Comparison of ENCODE assay signal across 8 cellular contexts in genomic region chr16:28923652-28924398, GRCh38. TPM values are rescaled to one million over a fixed set of nuclear protein-coding genes. Genes with fewer than 3 reads are reported as not detected.
A peak's percentile ranks its signal among the peaks of the same experiment; 100 is the strongest.
DNase-seq lines count a peak whose midpoint lies in the region; ATAC-seq and TF ChIP-seq lines count a peak whose summit lies in the region.

No MANE protein-coding gene starts in this region.

- no peak for TF ChIP-seq CTCF in Loucy (conservative IDR thresholded peaks at IDR 0.05; ENCODE audit: low read length)
- no peak for TF ChIP-seq CTCF in brain (conservative IDR thresholded peaks at IDR 0.05)
- no peak for TF ChIP-seq CTCF in natural killer cell (IDR thresholded peaks at IDR 0.05)

- H3K4me3 ChIP-seq in Loucy (ENCODE audit: low read length, poor library complexity, severe bottlenecking): peak overlapping the region; percentile 79

- H3K9me3 ChIP-seq in Loucy (ENCODE audit: insufficient read depth, low read depth, low read length): no peaks in the 10 kb centered on the region

- H3K36me3 ChIP-seq in Loucy (ENCODE audit: insufficient read depth, low read length): peaks cover 6% of the 10 kb centered on the region; the same call in 1 of the 2 replicates

- no peaks in the 10 kb centered on the region for H3K9me2 ChIP-seq in Loucy (replicated peaks; ENCODE audit: low read depth, low read length)

- no peak overlapping the region for H2AFZ ChIP-seq in Loucy (ENCODE audit: low read length)

- peaks cover 7% of the 10 kb centered on the region; the same call in 1 of the 2 replicates for H3K79me2 ChIP-seq in Loucy (ENCODE audit: insufficient read depth, low read length)

- H3K4me1 Mint-ChIP-seq in brain: peaks cover 17% of the 10 kb centered on the region
- peaks cover 26 to 34% of the 10 kb centered on the region in 2 donors for H3K4me1 Mint-ChIP-seq in natural killer cell

- intact Hi-C loops in natural killer cell (cut with micrococcal nuclease): loop anchor here (2.0 kb wide), 2 partner anchors 27 to 77 kb away; partner anchors contain the start of genes NFATC2IP and TUFM

- H3K9me3 Mint-ChIP-seq in brain (peaks cover 0 to 2% (median 0%) of the 10 kb centered on the region in 5 experiments), natural killer cell (no peaks in the 10 kb centered on the region)

- H3K27ac Mint-ChIP-seq in brain (peak overlapping the region; percentile 83 to 92 (median 87)), natural killer cell (peak overlapping the region; percentile 98 to 99)

- peaks cover 22% of the 10 kb centered on the region for H3K36me3 Mint-ChIP-seq in brain
- H3K36me3 Mint-ChIP-seq in natural killer cell: no peaks in the 10 kb centered on the region

- peaks cover 16% of the 10 kb centered on the region for H3K4me1 ChIP-seq in Loucy (ENCODE audit: insufficient read depth, low read length, poor library complexity, severe bottlenecking)

- peaks cover 9% of the 10 kb centered on the region for H4K20me1 ChIP-seq in Loucy (ENCODE audit: insufficient read depth, low read length, poor library complexity, severe bottlenecking)

- H3F3A ChIP-seq in Loucy (ENCODE audit: low read depth): peaks cover 6% of the 10 kb centered on the region; the same call in 1 of the 2 replicates

- H3K27me3 ChIP-seq in Loucy (ENCODE audit: insufficient read depth, low read length, poor library complexity, severe bottlenecking): no peaks in the 10 kb centered on the region

- ATAC-seq in GM21723 (IDR thresholded peaks at IDR 0.05; ENCODE audit: unreplicated experiment) (peak; percentile 70), natural killer cell (no peak)

- H3K27me3 Mint-ChIP-seq in brain: no peaks in the 10 kb centered on the region
- no peaks in the 10 kb centered on the region for H3K27me3 Mint-ChIP-seq in natural killer cell (ENCODE audit: low read depth in 2 of 2)

- peak; percentile 44 for DNase-seq in NCI-H146 (lab: John Stamatoyannopoulos, UW)
- no peak for DNase-seq in NCI-H146 treated with DMSO at 0.1 percent for 48 hours (lab: John Stamatoyannopoulos, UW; ENCODE audit: unreplicated experiment)
- no peak for DNase-seq in natural killer cell
- DNase-seq in HK-2 (ENCODE audit: unreplicated experiment): no peak
- no peak for DNase-seq in activated CD4-positive, alpha-beta T cell treated with anti-CD3 and anti-CD28 coated beads, Interleukin-2, amount 50 U/mL, for 48 hours

- H3K9ac ChIP-seq in Loucy (ENCODE audit: low read depth, low read length, poor library complexity, severe bottlenecking): peak overlapping the region; percentile 96

- peak overlapping the region; percentile 89 for H3K4me2 ChIP-seq in Loucy (ENCODE audit: low read depth, low read length, poor library complexity, severe bottlenecking)

- H3K4me3 Mint-ChIP-seq in brain: peak overlapping the region; percentile 95 to 100 (median 97)
- H3K4me3 Mint-ChIP-seq in natural killer cell: peak overlapping the region; percentile 91

RNA-seq across cellular contexts. Expression of gene RABEP2, which starts 1.2 kb away (rescaled TPM):
- polyA plus RNA-seq in brain (ENCODE audit: insufficient read depth, low read depth, low replicate concordance): 13.2 TPM
- total RNA-seq in natural killer cell: 10 to 100 TPM; 53.4 to 63.4 (median 60.1) TPM

RNA-seq across cellular contexts. Expression of gene CD19, which starts 7.9 kb away (rescaled TPM):
- not detected for polyA plus RNA-seq in brain (ENCODE audit: insufficient read depth, low read depth, low replicate concordance)
- 1 to 10 TPM in 1 of 3 donors, under 1 TPM in 2; 0.79 to 2.5 (median 0.96) TPM for total RNA-seq in natural killer cell

RNA-seq across cellular contexts. Expression of gene NFATC2IP, which starts 26.9 kb away (rescaled TPM):
- 18.9 TPM for polyA plus RNA-seq in brain (ENCODE audit: insufficient read depth, low read depth, low replicate concordance)
- total RNA-seq in natural killer cell: 100 to 1,000 TPM in 2 of 3 donors, 10 to 100 TPM in 1; 87.1 to 132 (median 108) TPM

RNA-seq across cellular contexts. Expression of gene ATP2A1, which starts 45.5 kb away (rescaled TPM):
- 0.51 TPM for polyA plus RNA-seq in brain (ENCODE audit: insufficient read depth, low read depth, low replicate concordance)
- 1 to 10 TPM in 2 of 3 donors, under 1 TPM in 1; 0.75 to 2.5 (median 1.3) TPM for total RNA-seq in natural killer cell

RNA-seq across cellular contexts. Expression of gene SPNS1, which starts 50.8 kb away (rescaled TPM):
- 44.6 TPM for polyA plus RNA-seq in brain (ENCODE audit: insufficient read depth, low read depth, low replicate concordance)
- 10 to 100 TPM; 36.0 to 44.3 (median 36.9) TPM for total RNA-seq in natural killer cell
